Comparison of ENCODE assay signal across 18 cellular contexts in the genomic region with DNA sequence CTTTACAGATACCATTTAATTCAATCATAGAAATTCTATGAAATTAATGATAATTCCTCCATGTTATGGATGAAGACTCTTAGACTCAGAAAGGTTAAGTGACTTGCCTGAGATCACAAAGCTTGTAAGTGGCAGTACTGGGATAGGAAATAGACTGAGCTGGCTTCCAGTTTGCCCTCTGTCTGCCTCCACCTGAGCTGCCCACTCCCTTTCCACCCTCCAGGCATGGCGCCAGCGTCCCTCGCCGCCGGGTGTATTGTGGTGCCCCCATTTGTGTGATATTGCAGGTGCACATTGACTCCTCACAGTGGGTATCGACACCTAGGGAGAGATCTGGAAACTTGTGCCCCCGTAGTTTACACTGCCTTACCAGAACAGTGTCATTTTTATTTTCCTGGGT.
"Had no signal": no experiment of that assay in that cellular context is flagged by ENCODE, and none has a peak within 500 bp of the region (broad histone marks: within the 10 kb centered on the region; RNA-seq: fewer than 3 reads in every experiment).

No MANE protein-coding gene starts in this region.

- H3K27ac ChIP-seq: coronary artery, dorsolateral prefrontal cortex, esophagus muscularis mucosa, gastrocnemius medialis, heart right ventricle, left lung, lower lobe of right lung had no signal

- H3K9me3 ChIP-seq: esophagus muscularis mucosa, gastrocnemius medialis, heart right ventricle, left lung, lower lobe of right lung, mucosa of descending colon had no signal

- H3K27me3 ChIP-seq: dorsolateral prefrontal cortex, esophagus muscularis mucosa, gastrocnemius medialis, heart right ventricle, left lung had no signal

- H3K4me3 ChIP-seq: coronary artery, dorsolateral prefrontal cortex, esophagus muscularis mucosa, gastrocnemius medialis, heart right ventricle, left lung, lower lobe of right lung, mucosa of descending colon had no signal

- DNase-seq: dermis blood vessel endothelial cell; dorsolateral prefrontal cortex; effector CD4-positive, alpha-beta T cell; effector memory CD4-positive, alpha-beta T cell; foreskin fibroblast; gastrocnemius medialis; glutamatergic neuron; head of caudate nucleus; heart right ventricle; hippocampal formation; left cardiac atrium; left lung; left ventricle myocardium superior; lower lobe of right lung; mucosa of descending colon; naive B cell had no signal

- H3K36me3 ChIP-seq: esophagus muscularis mucosa, gastrocnemius medialis, heart right ventricle, left lung, lower lobe of right lung had no signal
